Comparison of ENCODE assay signal across 12 cellular contexts in the genomic region with DNA sequence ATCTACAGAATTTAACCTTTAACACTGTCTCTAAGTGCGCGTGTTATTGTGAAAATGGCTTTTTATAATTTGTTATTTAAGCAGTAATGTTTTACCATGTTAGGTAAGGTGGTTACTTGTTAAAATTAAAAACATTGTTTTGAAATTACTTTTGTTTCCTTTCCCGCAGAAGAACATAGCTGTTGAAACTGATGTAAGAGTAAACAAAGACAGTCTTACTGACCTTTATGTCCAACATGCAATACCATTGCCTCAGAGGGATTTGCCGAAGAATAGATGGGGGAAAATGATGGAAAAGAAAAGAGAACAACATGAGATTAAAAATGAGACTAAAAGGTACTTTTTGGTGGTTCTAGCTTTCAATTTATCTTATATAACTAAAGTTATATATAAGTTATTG. TPM values are rescaled to one million over a fixed set of nuclear protein-coding genes. Genes with fewer than 3 reads are reported as not detected.
DNase-seq lines count a peak whose midpoint lies in the region; ATAC-seq, FAIRE-seq and TF ChIP-seq lines count a peak whose summit lies in the region.
"Had no signal": no experiment of that assay in that cellular context is flagged by ENCODE, and none has a peak within 500 bp of the region (broad histone marks: within the 10 kb centered on the region; RNA-seq: fewer than 3 reads in every experiment).

No MANE protein-coding gene starts in this region.

- CTCF ChIA-PET in Calu3 (lab: Charles Lee), result no interaction called here

- H3K27me3 Mint-ChIP-seq in Calu3 (ENCODE audit: unreplicated experiment) (no peaks in the 10 kb centered on the region), astrocyte (ENCODE audit: low read depth, unreplicated experiment) (no peaks in the 10 kb centered on the region)
- H3K27me3 Mint-ChIP-seq: memory B cell had no signal

- no peak for TF ChIP-seq EP300 in neural cell (conservative IDR thresholded peaks at IDR 0.05; ENCODE audit: poor library complexity, severe bottlenecking)

- no peak overlapping the region for H2AFZ ChIP-seq in Loucy (ENCODE audit: low read length)
- no peak overlapping the region for H2AFZ ChIP-seq in astrocyte (ENCODE audit: low read depth, low read length)
- H2AFZ ChIP-seq in neural cell (ENCODE audit: low read depth, low read length), result no peak overlapping the region

- no TSS peak for BruUV-seq in Calu3 (replicated peaks; lab: Mats Ljungman, UMichigan)

- no peak for TF ChIP-seq RAD21 in neural cell (conservative IDR thresholded peaks at IDR 0.05)

- H3K27ac Mint-ChIP-seq in Calu3 (ENCODE audit: unreplicated experiment), result no peak overlapping the region
- no peak overlapping the region for H3K27ac Mint-ChIP-seq in astrocyte (ENCODE audit: unreplicated experiment)

- FAIRE-seq in astrocyte (lab: Jason Lieb, UNC), result no peak

- H3K4me2 ChIP-seq in Loucy (ENCODE audit: low read depth, low read length, poor library complexity, severe bottlenecking) (peak overlapping the region; percentile 96), astrocyte (ENCODE audit: low read length) (peak overlapping the region; percentile 90), neural cell (ENCODE audit: low read length) (no peak overlapping the region)

- no peaks in the 10 kb centered on the region for H3K9me3 ChIP-seq in Loucy (ENCODE audit: insufficient read depth, low read depth, low read length)
- H3K9me3 ChIP-seq in astrocyte (ENCODE audit: insufficient read depth, low read depth, low read length), result no peaks in the 10 kb centered on the region
- H3K9me3 ChIP-seq in neural cell (ENCODE audit: low read length), result no peaks in the 10 kb centered on the region

- peak overlapping the region; percentile 80 for H3K4me3 Mint-ChIP-seq in Calu3 (ENCODE audit: low read depth, unreplicated experiment)
- H3K4me3 Mint-ChIP-seq in astrocyte (ENCODE audit: unreplicated experiment), result peak overlapping the region; percentile 98

- H3K9ac ChIP-seq in Loucy (ENCODE audit: low read depth, low read length, poor library complexity, severe bottlenecking) (peak overlapping the region; percentile 79), astrocyte (ENCODE audit: low read length) (no peak overlapping the region), neural cell (ENCODE audit: low read length) (no peak overlapping the region)

- H3K4me1 ChIP-seq in Loucy (ENCODE audit: insufficient read depth, low read length, poor library complexity, severe bottlenecking), result peaks cover 47% of the 10 kb centered on the region
- H3K4me1 ChIP-seq in astrocyte (ENCODE audit: insufficient read depth, low read length), result peaks cover 17% of the 10 kb centered on the region

- no peak for TF ChIP-seq CTCF in Calu3 (IDR thresholded peaks at IDR 0.05; ENCODE audit: unreplicated experiment)
- no peak for TF ChIP-seq CTCF in Loucy (conservative IDR thresholded peaks at IDR 0.05; ENCODE audit: low read length)
- TF ChIP-seq CTCF in astrocyte (IDR thresholded peaks at IDR 0.05; ENCODE audit: insufficient read depth, low read depth, low read length), result no peak
- no peak for TF ChIP-seq CTCF in neural cell (IDR thresholded peaks at IDR 0.05; ENCODE audit: poor library complexity, severe bottlenecking)

- H3K9me2 ChIP-seq in Loucy (replicated peaks; ENCODE audit: low read depth, low read length) (no peaks in the 10 kb centered on the region), neural cell (ENCODE audit: insufficient read depth, low read length) (no peaks in the 10 kb centered on the region)

- DNase-seq in Calu3 (no peak), astrocyte (ENCODE audit: low read depth) (no peak)
- DNase-seq: caudate nucleus, hypothalamus, MV-4-11, NCI-H226 had no signal

- H4K20me1 ChIP-seq in Loucy (ENCODE audit: insufficient read depth, low read length, poor library complexity, severe bottlenecking) (peaks cover 28% of the 10 kb centered on the region), astrocyte (ENCODE audit: insufficient read depth, low read length) (peaks cover 8% of the 10 kb centered on the region), neural cell (ENCODE audit: insufficient read depth) (no peaks in the 10 kb centered on the region)

- intact Hi-C loops in Calu3 (cut with micrococcal nuclease; ENCODE audit: unreplicated experiment), result no loop called here

- H3K27me3 ChIP-seq in Loucy (ENCODE audit: insufficient read depth, low read length, poor library complexity, severe bottlenecking) (no peaks in the 10 kb centered on the region), astrocyte (ENCODE audit: insufficient read depth, low read length) (no peaks in the 10 kb centered on the region), neural cell (ENCODE audit: insufficient read depth, low read depth, low read length) (no peaks in the 10 kb centered on the region)

- H3K27ac ChIP-seq in astrocyte (ENCODE audit: low read depth, low read length) (no peak overlapping the region), neural cell (ENCODE audit: low read length) (no peak overlapping the region)

- H3K9me3 Mint-ChIP-seq in Calu3 (ENCODE audit: low read depth, unreplicated experiment) (no peaks in the 10 kb centered on the region), astrocyte (ENCODE audit: unreplicated experiment) (no peaks in the 10 kb centered on the region)
- H3K9me3 Mint-ChIP-seq: memory B cell had no signal

- peaks cover 55% of the 10 kb centered on the region for H3K79me2 ChIP-seq in Loucy (ENCODE audit: insufficient read depth, low read length)
- peaks cover 58% of the 10 kb centered on the region for H3K79me2 ChIP-seq in astrocyte (ENCODE audit: insufficient read depth, low read length)
- H3K79me2 ChIP-seq in neural cell (replicated peaks; ENCODE audit: insufficient read depth, low read length), result peaks cover 44% of the 10 kb centered on the region

- no peaks in the 10 kb centered on the region for H3F3A ChIP-seq in Loucy (ENCODE audit: low read depth)
- no peaks in the 10 kb centered on the region for H3F3A ChIP-seq in neural cell (ENCODE audit: insufficient read depth, low read length, poor library complexity, severe bottlenecking)

- H3K36me3 Mint-ChIP-seq in Calu3 (ENCODE audit: insufficient read depth, unreplicated experiment), result peaks cover 33% of the 10 kb centered on the region
- H3K36me3 Mint-ChIP-seq in astrocyte (ENCODE audit: low read depth, unreplicated experiment), result peaks cover 5% of the 10 kb centered on the region

- H3K4me3 ChIP-seq in Loucy (ENCODE audit: low read length, poor library complexity, severe bottlenecking), result peak overlapping the region; percentile 87
- no peak overlapping the region for H3K4me3 ChIP-seq in astrocyte (ENCODE audit: insufficient read depth, low read depth, low read length)
- H3K4me3 ChIP-seq in neural cell (ENCODE audit: low read length), result peak overlapping the region; percentile 72

- H3K4me1 Mint-ChIP-seq in Calu3 (ENCODE audit: low read depth, unreplicated experiment) (peaks cover 8% of the 10 kb centered on the region), astrocyte (ENCODE audit: low read depth, unreplicated experiment) (peaks cover 22% of the 10 kb centered on the region)

- ATAC-seq in HG03354 (IDR thresholded peaks at IDR 0.05; ENCODE audit: poor library complexity, severe bottlenecking, unreplicated experiment) (no peak), GM18867 (IDR thresholded peaks at IDR 0.05; ENCODE audit: unreplicated experiment) (no peak), GM21619 (IDR thresholded peaks at IDR 0.05; ENCODE audit: unreplicated experiment) (no peak)

- peaks cover 29% of the 10 kb centered on the region; the same call in 1 of the 2 replicates for H3K36me3 ChIP-seq in Loucy (ENCODE audit: insufficient read depth, low read length)
- peaks cover 31% of the 10 kb centered on the region for H3K36me3 ChIP-seq in astrocyte (ENCODE audit: insufficient read depth, low read length)
- no peaks in the 10 kb centered on the region for H3K36me3 ChIP-seq in neural cell (ENCODE audit: insufficient read depth, low read length)

TF ChIP-seq in neural cell, 6 proteins besides CTCF, POLR2A, EP300 and RAD21:
- TF ChIP-seq POLR2AphosphoS5 (IDR thresholded peaks at IDR 0.05) (no peak), MXI1 (conservative IDR thresholded peaks at IDR 0.05; ENCODE audit: poor library complexity, severe bottlenecking) (no peak), SMC3 (conservative IDR thresholded peaks at IDR 0.05; ENCODE audit: poor library complexity) (no peak), EZH2 (IDR thresholded peaks at IDR 0.05; ENCODE audit: borderline replicate concordance, insufficient read depth, low read length, poor library complexity, severe bottlenecking) (no peak), TAF1 (IDR thresholded peaks at IDR 0.05; ENCODE audit: low read depth) (no peak)
- TF ChIP-seq, protein P1, sequence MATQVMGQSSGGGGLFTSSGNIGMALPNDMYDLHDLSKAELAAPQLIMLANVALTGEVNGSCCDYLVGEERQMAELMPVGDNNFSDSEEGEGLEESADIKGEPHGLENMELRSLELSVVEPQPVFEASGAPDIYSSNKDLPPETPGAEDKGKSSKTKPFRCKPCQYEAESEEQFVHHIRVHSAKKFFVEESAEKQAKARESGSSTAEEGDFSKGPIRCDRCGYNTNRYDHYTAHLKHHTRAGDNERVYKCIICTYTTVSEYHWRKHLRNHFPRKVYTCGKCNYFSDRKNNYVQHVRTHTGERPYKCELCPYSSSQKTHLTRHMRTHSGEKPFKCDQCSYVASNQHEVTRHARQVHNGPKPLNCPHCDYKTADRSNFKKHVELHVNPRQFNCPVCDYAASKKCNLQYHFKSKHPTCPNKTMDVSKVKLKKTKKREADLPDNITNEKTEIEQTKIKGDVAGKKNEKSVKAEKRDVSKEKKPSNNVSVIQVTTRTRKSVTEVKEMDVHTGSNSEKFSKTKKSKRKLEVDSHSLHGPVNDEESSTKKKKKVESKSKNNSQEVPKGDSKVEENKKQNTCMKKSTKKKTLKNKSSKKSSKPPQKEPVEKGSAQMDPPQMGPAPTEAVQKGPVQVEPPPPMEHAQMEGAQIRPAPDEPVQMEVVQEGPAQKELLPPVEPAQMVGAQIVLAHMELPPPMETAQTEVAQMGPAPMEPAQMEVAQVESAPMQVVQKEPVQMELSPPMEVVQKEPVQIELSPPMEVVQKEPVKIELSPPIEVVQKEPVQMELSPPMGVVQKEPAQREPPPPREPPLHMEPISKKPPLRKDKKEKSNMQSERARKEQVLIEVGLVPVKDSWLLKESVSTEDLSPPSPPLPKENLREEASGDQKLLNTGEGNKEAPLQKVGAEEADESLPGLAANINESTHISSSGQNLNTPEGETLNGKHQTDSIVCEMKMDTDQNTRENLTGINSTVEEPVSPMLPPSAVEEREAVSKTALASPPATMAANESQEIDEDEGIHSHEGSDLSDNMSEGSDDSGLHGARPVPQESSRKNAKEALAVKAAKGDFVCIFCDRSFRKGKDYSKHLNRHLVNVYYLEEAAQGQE (IDR thresholded peaks at IDR 0.05; ENCODE audit: borderline replicate concordance), result no peak

RNA-seq across cellular contexts. Expression of a gene that starts 2.1 kb away (rescaled TPM):
- total RNA-seq in Calu3 (2022), result 18.1 and 19.0 TPM in 2 replicates
- total RNA-seq in astrocyte, result 21.6 and 22.6 TPM in 2 replicates
- polyA plus RNA-seq in neural cell, result 35.6 TPM in 2 replicates
- polyA minus RNA-seq in neural cell, result 32.9 and 45.0 TPM in 2 replicates

RNA-seq across cellular contexts. Expression of a gene that starts 9.9 kb away (rescaled TPM):
- total RNA-seq in Calu3 (2022) (24.3 and 24.5 TPM in 2 replicates), astrocyte (25.1 and 26.1 TPM in 2 replicates)
- polyA plus RNA-seq in neural cell, result 13.9 and 15.2 TPM in 2 replicates
- polyA minus RNA-seq in neural cell, result 29.2 and 32.6 TPM in 2 replicates

RNA-seq across cellular contexts. Expression of a gene that starts 59.4 kb away (rescaled TPM):
- total RNA-seq in Calu3 (2022), result 51.9 and 67.4 TPM in 2 replicates
- 104 and 115 TPM in 2 replicates for total RNA-seq in astrocyte
- polyA plus RNA-seq in neural cell, result 1.0 and 3.5 TPM in 2 replicates
- 1.5 and 2.3 TPM in 2 replicates for polyA minus RNA-seq in neural cell
